ENCODE assay signal across 8 cellular contexts in the genomic region with DNA sequence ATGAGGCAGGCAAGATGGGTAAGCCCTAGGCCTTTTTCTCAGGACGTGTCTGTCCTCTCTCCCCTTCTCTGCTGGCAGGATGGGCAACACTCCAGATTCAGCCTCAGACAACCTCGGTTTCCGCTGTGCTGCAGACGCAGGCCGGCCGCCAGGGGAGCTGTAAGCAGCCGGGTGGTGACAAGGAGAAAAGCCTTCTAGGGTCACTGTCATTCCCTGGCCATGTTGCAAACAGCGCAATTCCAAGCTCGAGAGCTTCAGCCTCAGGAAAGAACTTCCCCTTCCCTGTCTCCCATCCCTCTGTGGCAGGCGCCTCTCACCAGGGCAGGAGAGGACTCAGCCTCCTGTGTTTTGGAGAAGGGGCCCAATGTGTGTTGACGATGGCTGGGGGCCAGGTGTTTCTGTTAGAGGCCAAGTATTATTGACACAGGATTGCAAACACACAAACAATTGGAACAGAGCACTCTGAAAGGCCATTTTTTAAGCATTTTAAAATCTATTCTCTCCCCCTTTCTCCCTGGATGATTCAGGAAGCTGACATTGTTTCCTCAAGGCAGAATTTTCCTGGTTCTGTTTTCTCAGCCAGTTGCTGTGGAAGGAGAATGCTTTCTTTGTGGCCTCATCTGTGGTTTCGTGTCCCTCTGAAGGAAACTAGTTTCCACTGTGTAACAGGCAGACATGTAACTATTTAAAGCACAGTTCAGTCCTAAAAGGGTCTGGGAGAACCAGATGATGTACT. TPM values are rescaled to one million over a fixed set of nuclear protein-coding genes. Genes with fewer than 3 reads are reported as not detected.
DNase-seq lines count a peak whose midpoint lies in the region; ATAC-seq, FAIRE-seq and TF ChIP-seq lines count a peak whose summit lies in the region.

No MANE protein-coding gene starts in this region.

- H3K79me2 ChIP-seq in H1 (ENCODE audit: control insufficient read depth in 1 of 2, insufficient read depth in 2 of 2, low read length in 2 of 2) = no peaks in the 10 kb centered on the region

- H3K9me3 Mint-ChIP-seq in activated CD4-positive, alpha-beta T cell treated with anti-CD3 and anti-CD28 coated beads for 36 hours (ENCODE audit: low read depth) = no peaks in the 10 kb centered on the region

- H2AK5ac ChIP-seq in H1 (ENCODE audit: low read depth, low read length) = no peak overlapping the region

- H3K36me3 ChIP-seq in BLaER1 = peaks cover 67% of the 10 kb centered on the region
- H3K36me3 ChIP-seq in H1 (ENCODE audit: control insufficient read depth in 2 of 4, insufficient read depth in 4 of 4, low read length in 3 of 4) = peaks cover 0 to 25% (median 8%) of the 10 kb centered on the region in 4 experiments; a peak in 7 of 8 replicates

- peaks cover 30% of the 10 kb centered on the region for H3K36me3 Mint-ChIP-seq in activated CD4-positive, alpha-beta T cell treated with anti-CD3 and anti-CD28 coated beads for 36 hours (ENCODE audit: low read depth)

- POLR2A ChIA-PET in H1 (lab: Charles Lee; ENCODE audit: partially characterized antibody) = interaction anchor here (0.9 to 1.6 kb wide), 6 partner anchors 9 to 49 kb away, joined by 3 to 4 read pairs (median 3); a partner anchor contains a TSS
- POLR2A ChIA-PET in activated CD4-positive, alpha-beta T cell treated with anti-CD3 and anti-CD28 coated beads for 36 hours (lab: Charles Lee) = interaction anchor here (1.1 kb wide), 1 partner anchor 25 kb away, joined by 3 read pairs; no protein-coding TSS in a partner anchor

- no peak for FAIRE-seq in H1 (lab: Jason Lieb, UNC)

- no peak overlapping the region for H3K4ac ChIP-seq in H1 (replicated peaks; ENCODE audit: insufficient read length, low read depth, low read length)

- H3K27me3 Mint-ChIP-seq in activated CD4-positive, alpha-beta T cell treated with anti-CD3 and anti-CD28 coated beads for 36 hours = no peaks in the 10 kb centered on the region

- CTCF ChIA-PET in H1 (lab: Charles Lee; ENCODE audit: partially characterized antibody) = interaction anchor here (1.0 to 2.9 kb wide), 3 partner anchors 10 to 22 kb away, joined by 4 to 23 read pairs (median 5); a partner anchor contains a TSS
- CTCF ChIA-PET in activated CD4-positive, alpha-beta T cell treated with anti-CD3 and anti-CD28 coated beads for 36 hours (lab: Charles Lee) = interaction anchor here (0.9 kb wide), 1 partner anchor 9 kb away, joined by 3 read pairs; no protein-coding TSS in a partner anchor

- H3K27ac Mint-ChIP-seq in activated CD4-positive, alpha-beta T cell treated with anti-CD3 and anti-CD28 coated beads for 36 hours = no peak overlapping the region

- H2BK5ac ChIP-seq in H1 (ENCODE audit: low read depth, low read length) = no peak overlapping the region

- no peak overlapping the region for H2BK12ac ChIP-seq in H1 (ENCODE audit: low read depth, low read length)

- no peak overlapping the region for H3K56ac ChIP-seq in H1 (replicated peaks; ENCODE audit: insufficient read length, low read depth, low read length)

- peak; percentile 90 for DNase-seq in NCI-H510A (lab: John Stamatoyannopoulos, UW)
- DNase-seq in H1 (ENCODE audit: low read depth in 1 of 2, low spot score in 2 of 2) = peak in 1 of 2 experiments; percentile 56
- peak; percentile 93 for DNase-seq in myocyte (ENCODE audit: low read depth)
- DNase-seq in NCI-H524 (lab: John Stamatoyannopoulos, UW) = no peak
- no peak for DNase-seq in activated CD4-positive, alpha-beta T cell treated with anti-CD3 and anti-CD28 coated beads for 36 hours

- no peak overlapping the region for H3K4me3 ChIP-seq in BLaER1
- H3K4me3 ChIP-seq in H1 (ENCODE audit: extremely low read depth in 1 of 4, insufficient read depth in 2 of 4, low read depth in 3 of 4, low read length in 4 of 4) = no peak overlapping the region

- no peak for TF ChIP-seq EP300 in H1 (IDR thresholded peaks at IDR 0.05; ENCODE audit: borderline replicate concordance in 1 of 2, low read depth in 2 of 2, low read length in 2 of 2)

- H4K8ac ChIP-seq in H1 (ENCODE audit: extremely low read depth, insufficient read depth, low read length) = no peak overlapping the region

- no peak overlapping the region for H2BK20ac ChIP-seq in H1 (ENCODE audit: low read length)

- ATAC-seq in GM19351 (IDR thresholded peaks at IDR 0.05; ENCODE audit: unreplicated experiment) = no peak
- ATAC-seq in activated CD4-positive, alpha-beta T cell treated with anti-CD3 and anti-CD28 coated beads for 36 hours = no peak
- no peak for ATAC-seq in activated CD4-positive, CD25-positive, alpha-beta regulatory T cell treated with anti-CD3 and anti-CD28 coated beads, Interleukin-2, amount 50 U/mL, for 24 hours

- WGBS in H1 (ENCODE audit: extremely low coverage in 1 of 2, insufficient coverage in 1 of 2, insufficient read length in 1 of 2, insufficient replicate concordance in 2 of 2, low coverage in 1 of 2, low lambda C conversion rate in 2 of 2, missing lambda C conversion rate in 1 of 2), 2 experiments = 89% methylated on average over 12 of the region's 12 CpGs; no CpG with 5 or more reads in 1 of the 2 experiments

- no peaks in the 10 kb centered on the region for H3K79me1 ChIP-seq in H1 (ENCODE audit: low read depth, low read length)

- TF ChIP-seq RAD21 in H1 (IDR thresholded peaks at IDR 0.05 in 1 of 2, conservative IDR thresholded peaks at IDR 0.05 in 1 of 2; ENCODE audit: low read depth in 2 of 2, low read length in 2 of 2) = peak in 1 of 2 experiments; percentile 7; a peak in 2 of 4 replicates

- H3K27me3 ChIP-seq in BLaER1 (no peaks in the 10 kb centered on the region), H1 (replicated peaks in 1 of 4; ENCODE audit: control insufficient read depth in 3 of 4, extremely low read depth in 1 of 4, insufficient read depth in 3 of 4, low read length in 3 of 4) (no peaks in the 10 kb centered on the region)

- TF ChIP-seq CTCF in H1 (IDR thresholded peaks at IDR 0.05; ENCODE audit: control extremely low read depth in 1 of 3, insufficient read depth in 1 of 3, low read depth in 1 of 3, low read length in 3 of 3) = peak; percentile 25 to 57 (median 53)

- H3K18ac ChIP-seq in H1 (ENCODE audit: extremely low read depth, low read length) = no peak overlapping the region

- intact Hi-C loops in activated CD4-positive, alpha-beta T cell treated with anti-CD3 and anti-CD28 coated beads for 36 hours (cut with DNase I, micrococcal nuclease) = no loop called here

- H4K91ac ChIP-seq in H1 (replicated peaks; ENCODE audit: insufficient read length, low read length) = no peak overlapping the region

- no peak overlapping the region for H2BK120ac ChIP-seq in H1 (replicated peaks; ENCODE audit: low read depth, low read length)

- H3K23ac ChIP-seq in H1 (ENCODE audit: insufficient read length) = no peak overlapping the region

- no peak overlapping the region for H2BK15ac ChIP-seq in H1 (ENCODE audit: low read length)

- no peak overlapping the region for H3K4me3 Mint-ChIP-seq in activated CD4-positive, alpha-beta T cell treated with anti-CD3 and anti-CD28 coated beads for 36 hours

- H3K9me3 ChIP-seq in BLaER1 = no peaks in the 10 kb centered on the region
- no peaks in the 10 kb centered on the region for H3K9me3 ChIP-seq in H1 (ENCODE audit: insufficient read depth in 2 of 2, low read depth in 1 of 2, low read length in 1 of 2)

- H3K4me2 ChIP-seq in BLaER1 (peak overlapping the region; percentile 71), H1 (ENCODE audit: insufficient read depth in 1 of 2, low read depth in 2 of 2, low read length in 2 of 2) (no peak overlapping the region)

- no peak overlapping the region for H4K5ac ChIP-seq in H1 (ENCODE audit: insufficient read length, low read depth, low read length)

- H3K4me1 ChIP-seq in BLaER1 (peaks cover 68% of the 10 kb centered on the region), H1 (replicated peaks in 1 of 4; ENCODE audit: control insufficient read depth in 3 of 4, insufficient read depth in 4 of 4, low read length in 3 of 4) (no peaks in the 10 kb centered on the region)

- TF ChIP-seq POLR2A in H1 (IDR thresholded peaks at IDR 0.05; ENCODE audit: control extremely low read depth in 1 of 2, low read depth in 2 of 2, low read length in 2 of 2) = no peak

- peak overlapping the region; percentile 61 for H3K9ac ChIP-seq in BLaER1
- H3K9ac ChIP-seq in H1 (replicated peaks in 1 of 4; ENCODE audit: extremely low read depth in 1 of 4, low read depth in 3 of 4, low read length in 3 of 4) = no peak overlapping the region

- H3K27ac ChIP-seq in BLaER1 (peak overlapping the region; percentile 77), H1 (ENCODE audit: low read depth, low read length) (no peak overlapping the region)

- H2AFZ ChIP-seq in H1 (ENCODE audit: low read length) = no peak overlapping the region

- H3K4me1 Mint-ChIP-seq in activated CD4-positive, alpha-beta T cell treated with anti-CD3 and anti-CD28 coated beads for 36 hours = no peaks in the 10 kb centered on the region

- H4K20me1 ChIP-seq in BLaER1 = no peaks in the 10 kb centered on the region
- H4K20me1 ChIP-seq in H1 (replicated peaks in 1 of 2; ENCODE audit: control insufficient read depth in 1 of 2, insufficient read depth in 2 of 2, low read length in 2 of 2) = peaks cover 0 to 2% of the 10 kb centered on the region in 2 experiments

- no peaks in the 10 kb centered on the region for H3K23me2 ChIP-seq in H1 (ENCODE audit: low read depth, low read length)

- H3K14ac ChIP-seq in H1 (ENCODE audit: insufficient read length) = no peak overlapping the region

RNA-seq across cellular contexts. Expression of a gene that starts 13.1 kb away (rescaled TPM):
- 0.61 TPM in 1 of 2 replicates, not detected in the other for total RNA-seq in H1 (2021; fragmentation: NEBNext Ultra II Directional; extraction: Animal tissue kit (Norgen Biotek cat#: 25700))
- polyA plus RNA-seq in H1 (2011; rRNA removed) = 0.03 and 0.14 TPM in 2 replicates
- 0.12 TPM for polyA plus RNA-seq in H1 (2011; cell fraction: cytosol; rRNA removed)
- 1.0 TPM for polyA plus RNA-seq in H1 (2011; cell fraction: nucleus; rRNA removed)
- polyA plus RNA-seq in H1 (2012, experiment 1 of 2) = 0.25 to 1.7 TPM (median 0.66 TPM) in 4 replicates
- 0.25 TPM for polyA plus RNA-seq in H1 (2012, experiment 2 of 2)
- polyA plus RNA-seq in H1 (2013, experiment 1 of 2) = 0.02 TPM
- 0.07 TPM for polyA plus RNA-seq in H1 (2013, experiment 2 of 2)
- 0.12 TPM in 1 of 2 replicates, not detected in the other for polyA minus RNA-seq in H1 (2011; rRNA and poly(A)+ RNA removed)
- polyA minus RNA-seq in H1 (2011; cell fraction: cytosol; rRNA and poly(A)+ RNA removed) = not detected
- not detected for polyA minus RNA-seq in H1 (2011; cell fraction: nucleus; rRNA and poly(A)+ RNA removed)
- total RNA-seq in myocyte = 35.2 and 57.5 TPM in 2 replicates
- polyA plus RNA-seq in myocyte (2012) = 10.1 TPM
- total RNA-seq in activated CD4-positive, alpha-beta T cell treated with anti-CD3 and anti-CD28 coated beads for 36 hours = 1 to 10 TPM; 1.2 to 1.6 TPM

RNA-seq across cellular contexts. Expression of a gene that starts 15.5 kb away (rescaled TPM):
- 59.2 and 61.9 TPM in 2 replicates for total RNA-seq in H1 (2021; fragmentation: NEBNext Ultra II Directional; extraction: Animal tissue kit (Norgen Biotek cat#: 25700))
- polyA plus RNA-seq in H1 (2011; rRNA removed) = 39.8 and 55.9 TPM in 2 replicates
- 63.7 TPM for polyA plus RNA-seq in H1 (2011; cell fraction: cytosol; rRNA removed)
- 96.5 TPM for polyA plus RNA-seq in H1 (2011; cell fraction: nucleus; rRNA removed)
- polyA plus RNA-seq in H1 (2012, experiment 1 of 2) = 60.9 to 78.7 TPM (median 68.3 TPM) in 4 replicates
- 74.3 TPM for polyA plus RNA-seq in H1 (2012, experiment 2 of 2)
- polyA plus RNA-seq in H1 (2013, experiment 1 of 2) = 71.0 TPM
- 82.4 TPM for polyA plus RNA-seq in H1 (2013, experiment 2 of 2)
- polyA minus RNA-seq in H1 (2011; rRNA and poly(A)+ RNA removed) = 47.1 and 50.6 TPM in 2 replicates
- polyA minus RNA-seq in H1 (2011; cell fraction: cytosol; rRNA and poly(A)+ RNA removed) = 34.5 TPM
- 54.8 TPM for polyA minus RNA-seq in H1 (2011; cell fraction: nucleus; rRNA and poly(A)+ RNA removed)
- 155 and 162 TPM in 2 replicates for total RNA-seq in myocyte
- polyA plus RNA-seq in myocyte (2012) = 198 TPM
- 100 to 1,000 TPM; 117 to 128 TPM for total RNA-seq in activated CD4-positive, alpha-beta T cell treated with anti-CD3 and anti-CD28 coated beads for 36 hours

RNA-seq across cellular contexts. Expression of a gene that starts 26.7 kb away (rescaled TPM):
- total RNA-seq in H1 (2021; fragmentation: NEBNext Ultra II Directional; extraction: Animal tissue kit (Norgen Biotek cat#: 25700)) = 112 and 120 TPM in 2 replicates
- 238 and 300 TPM in 2 replicates for polyA plus RNA-seq in H1 (2011; rRNA removed)
- 216 TPM for polyA plus RNA-seq in H1 (2011; cell fraction: cytosol; rRNA removed)
- polyA plus RNA-seq in H1 (2011; cell fraction: nucleus; rRNA removed) = 90.7 TPM
- polyA plus RNA-seq in H1 (2012, experiment 1 of 2) = 134 to 146 TPM (median 142 TPM) in 4 replicates
- 307 TPM for polyA plus RNA-seq in H1 (2012, experiment 2 of 2)
- 160 TPM for polyA plus RNA-seq in H1 (2013, experiment 1 of 2)
- 164 TPM for polyA plus RNA-seq in H1 (2013, experiment 2 of 2)
- polyA minus RNA-seq in H1 (2011; rRNA and poly(A)+ RNA removed) = 37.2 and 47.6 TPM in 2 replicates
- polyA minus RNA-seq in H1 (2011; cell fraction: cytosol; rRNA and poly(A)+ RNA removed) = 78.3 TPM
- polyA minus RNA-seq in H1 (2011; cell fraction: nucleus; rRNA and poly(A)+ RNA removed) = 55.3 TPM
- 616 and 682 TPM in 2 replicates for total RNA-seq in myocyte
- polyA plus RNA-seq in myocyte (2012) = 575 TPM
- total RNA-seq in activated CD4-positive, alpha-beta T cell treated with anti-CD3 and anti-CD28 coated beads for 36 hours = 100 to 1,000 TPM; 537 to 693 TPM

RNA-seq across cellular contexts. Expression of a gene that starts 28.1 kb away (rescaled TPM):
- 260 and 272 TPM in 2 replicates for total RNA-seq in H1 (2021; fragmentation: NEBNext Ultra II Directional; extraction: Animal tissue kit (Norgen Biotek cat#: 25700))
- 124 and 201 TPM in 2 replicates for polyA plus RNA-seq in H1 (2011; rRNA removed)
- 224 TPM for polyA plus RNA-seq in H1 (2011; cell fraction: cytosol; rRNA removed)
- 130 TPM for polyA plus RNA-seq in H1 (2011; cell fraction: nucleus; rRNA removed)
- polyA plus RNA-seq in H1 (2012, experiment 1 of 2) = 266 to 398 TPM (median 305 TPM) in 4 replicates
- polyA plus RNA-seq in H1 (2012, experiment 2 of 2) = 34.0 TPM
- 275 TPM for polyA plus RNA-seq in H1 (2013, experiment 1 of 2)
- 270 TPM for polyA plus RNA-seq in H1 (2013, experiment 2 of 2)
- polyA minus RNA-seq in H1 (2011; rRNA and poly(A)+ RNA removed) = 223 and 281 TPM in 2 replicates
- 117 TPM for polyA minus RNA-seq in H1 (2011; cell fraction: cytosol; rRNA and poly(A)+ RNA removed)
- 113 TPM for polyA minus RNA-seq in H1 (2011; cell fraction: nucleus; rRNA and poly(A)+ RNA removed)
- 290 and 369 TPM in 2 replicates for total RNA-seq in myocyte
- polyA plus RNA-seq in myocyte (2012) = 121 TPM
- total RNA-seq in activated CD4-positive, alpha-beta T cell treated with anti-CD3 and anti-CD28 coated beads for 36 hours = 100 to 1,000 TPM; 182 to 237 TPM

RNA-seq across cellular contexts. Expression of a gene that starts 28.4 kb away (rescaled TPM):
- total RNA-seq in H1 (2021; fragmentation: NEBNext Ultra II Directional; extraction: Animal tissue kit (Norgen Biotek cat#: 25700)) = 56.3 and 64.8 TPM in 2 replicates
- 31.0 and 39.7 TPM in 2 replicates for polyA plus RNA-seq in H1 (2011; rRNA removed)
- 74.6 TPM for polyA plus RNA-seq in H1 (2011; cell fraction: cytosol; rRNA removed)
- polyA plus RNA-seq in H1 (2011; cell fraction: nucleus; rRNA removed) = 44.0 TPM
- polyA plus RNA-seq in H1 (2012, experiment 1 of 2) = 44.6 to 51.5 TPM (median 48.5 TPM) in 4 replicates
- polyA plus RNA-seq in H1 (2012, experiment 2 of 2) = 45.3 TPM
- polyA plus RNA-seq in H1 (2013, experiment 1 of 2) = 22.3 TPM
- 20.4 TPM for polyA plus RNA-seq in H1 (2013, experiment 2 of 2)
- 74.9 and 79.0 TPM in 2 replicates for polyA minus RNA-seq in H1 (2011; rRNA and poly(A)+ RNA removed)
- polyA minus RNA-seq in H1 (2011; cell fraction: cytosol; rRNA and poly(A)+ RNA removed) = 44.3 TPM
- polyA minus RNA-seq in H1 (2011; cell fraction: nucleus; rRNA and poly(A)+ RNA removed) = 24.3 TPM
- total RNA-seq in myocyte = 66.0 and 72.7 TPM in 2 replicates
- polyA plus RNA-seq in myocyte (2012) = 39.4 TPM
- 10 to 100 TPM; 24.4 to 30.3 TPM for total RNA-seq in activated CD4-positive, alpha-beta T cell treated with anti-CD3 and anti-CD28 coated beads for 36 hours

Comparison
In these comparisons a context has a peak if more than half of its experiments do, and no peak if none do; other contexts are left out.
1. DNase-seq: peak in NCI-H510A (single experiment) and myocyte (single experiment); none in NCI-H524 (0 of 2) and activated CD4-positive, alpha-beta T cell treated with anti-CD3 and anti-CD28 coated beads for 36 hours (single experiment).
2. RNA of a gene that starts 13.1 kb away (total RNA-seq): 35.2 to 57.5 TPM in myocyte; 1.2 to 1.6 TPM in activated CD4-positive, alpha-beta T cell treated with anti-CD3 and anti-CD28 coated beads for 36 hours and 0.61 TPM in H1; every median in the first group is over 10 times any median in the second.